In the genomic region with DNA sequence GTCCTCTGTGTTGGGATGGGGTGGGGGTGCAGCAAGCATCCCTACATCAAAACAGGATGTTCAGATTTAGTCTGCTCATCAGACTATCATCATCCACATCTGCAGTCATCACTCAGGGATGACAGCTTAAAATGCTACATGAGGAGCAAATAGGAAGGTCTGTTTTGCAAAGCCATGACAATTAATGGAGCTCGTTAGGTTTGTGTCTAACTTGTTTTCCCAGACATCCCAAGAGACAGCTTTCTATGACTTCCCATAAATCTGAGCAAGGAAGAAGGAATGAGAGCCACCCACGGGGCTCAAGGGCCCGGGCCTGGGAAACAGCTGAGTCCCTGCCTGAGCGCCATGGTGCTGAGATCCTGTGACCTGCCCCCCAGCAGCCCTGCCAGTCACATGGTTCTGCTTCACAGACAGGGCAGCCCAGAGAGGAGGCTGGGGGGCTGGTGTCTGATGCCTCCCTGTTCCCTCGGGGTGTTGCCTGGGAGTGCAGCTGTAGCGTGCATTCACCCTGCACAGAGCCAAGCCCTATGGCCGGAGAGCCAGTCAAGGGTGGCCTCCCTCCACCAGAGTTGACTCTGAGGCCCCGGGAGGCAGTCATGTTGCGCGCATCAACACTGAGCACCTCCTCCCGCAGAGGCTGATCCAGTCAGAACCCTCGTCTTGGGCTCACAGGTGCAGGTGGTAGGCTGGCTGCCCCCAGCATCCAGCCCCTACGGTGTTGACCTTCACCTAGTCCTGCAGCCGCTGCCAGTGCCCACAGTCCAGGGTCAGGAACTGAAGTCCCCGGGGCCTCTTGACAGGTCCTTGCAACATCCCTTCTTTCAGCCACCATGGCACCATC, we compare ENCODE assay signal across 2 cellular contexts.
TF ChIP-seq lines count a peak whose summit lies in the region.

No MANE protein-coding gene starts in this region.

TF ChIP-seq in WTC11, 78 proteins besides CTCF, POLR2A, EP300 and RAD21 (continues in another document):
- TF ChIP-seq ETV6 (CRISPR knock-in tag; IDR thresholded peaks at IDR 0.05), result no peak
- TF ChIP-seq ZNF281 (CRISPR knock-in tag; IDR thresholded peaks at IDR 0.05), result no peak
- TF ChIP-seq, protein P1, sequence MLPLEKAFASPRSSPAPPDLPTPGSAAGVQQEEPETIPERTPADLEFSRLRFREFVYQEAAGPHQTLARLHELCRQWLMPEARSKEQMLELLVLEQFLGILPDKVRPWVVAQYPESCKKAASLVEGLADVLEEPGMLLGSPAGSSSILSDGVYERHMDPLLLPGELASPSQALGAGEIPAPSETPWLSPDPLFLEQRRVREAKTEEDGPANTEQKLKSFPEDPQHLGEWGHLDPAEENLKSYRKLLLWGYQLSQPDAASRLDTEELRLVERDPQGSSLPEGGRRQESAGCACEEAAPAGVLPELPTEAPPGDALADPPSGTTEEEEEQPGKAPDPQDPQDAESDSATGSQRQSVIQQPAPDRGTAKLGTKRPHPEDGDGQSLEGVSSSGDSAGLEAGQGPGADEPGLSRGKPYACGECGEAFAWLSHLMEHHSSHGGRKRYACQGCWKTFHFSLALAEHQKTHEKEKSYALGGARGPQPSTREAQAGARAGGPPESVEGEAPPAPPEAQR (CRISPR knock-in tag; IDR thresholded peaks at IDR 0.05), result no peak
- no peak for TF ChIP-seq OVOL2 (CRISPR knock-in tag; IDR thresholded peaks at IDR 0.05; ENCODE audit: borderline replicate concordance)
- no peak for TF ChIP-seq ESRRA (CRISPR knock-in tag; IDR thresholded peaks at IDR 0.05; ENCODE audit: borderline replicate concordance)
- TF ChIP-seq NR1H2 (CRISPR knock-in tag; IDR thresholded peaks at IDR 0.05), result no peak
- TF ChIP-seq, protein P2, sequence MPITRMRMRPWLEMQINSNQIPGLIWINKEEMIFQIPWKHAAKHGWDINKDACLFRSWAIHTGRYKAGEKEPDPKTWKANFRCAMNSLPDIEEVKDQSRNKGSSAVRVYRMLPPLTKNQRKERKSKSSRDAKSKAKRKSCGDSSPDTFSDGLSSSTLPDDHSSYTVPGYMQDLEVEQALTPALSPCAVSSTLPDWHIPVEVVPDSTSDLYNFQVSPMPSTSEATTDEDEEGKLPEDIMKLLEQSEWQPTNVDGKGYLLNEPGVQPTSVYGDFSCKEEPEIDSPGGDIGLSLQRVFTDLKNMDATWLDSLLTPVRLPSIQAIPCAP (CRISPR knock-in tag; IDR thresholded peaks at IDR 0.05), result no peak
- no peak for TF ChIP-seq SMAD4 (CRISPR knock-in tag; IDR thresholded peaks at IDR 0.05)
- TF ChIP-seq CREB1 (CRISPR knock-in tag; IDR thresholded peaks at IDR 0.05), result no peak
- TF ChIP-seq, protein P3, sequence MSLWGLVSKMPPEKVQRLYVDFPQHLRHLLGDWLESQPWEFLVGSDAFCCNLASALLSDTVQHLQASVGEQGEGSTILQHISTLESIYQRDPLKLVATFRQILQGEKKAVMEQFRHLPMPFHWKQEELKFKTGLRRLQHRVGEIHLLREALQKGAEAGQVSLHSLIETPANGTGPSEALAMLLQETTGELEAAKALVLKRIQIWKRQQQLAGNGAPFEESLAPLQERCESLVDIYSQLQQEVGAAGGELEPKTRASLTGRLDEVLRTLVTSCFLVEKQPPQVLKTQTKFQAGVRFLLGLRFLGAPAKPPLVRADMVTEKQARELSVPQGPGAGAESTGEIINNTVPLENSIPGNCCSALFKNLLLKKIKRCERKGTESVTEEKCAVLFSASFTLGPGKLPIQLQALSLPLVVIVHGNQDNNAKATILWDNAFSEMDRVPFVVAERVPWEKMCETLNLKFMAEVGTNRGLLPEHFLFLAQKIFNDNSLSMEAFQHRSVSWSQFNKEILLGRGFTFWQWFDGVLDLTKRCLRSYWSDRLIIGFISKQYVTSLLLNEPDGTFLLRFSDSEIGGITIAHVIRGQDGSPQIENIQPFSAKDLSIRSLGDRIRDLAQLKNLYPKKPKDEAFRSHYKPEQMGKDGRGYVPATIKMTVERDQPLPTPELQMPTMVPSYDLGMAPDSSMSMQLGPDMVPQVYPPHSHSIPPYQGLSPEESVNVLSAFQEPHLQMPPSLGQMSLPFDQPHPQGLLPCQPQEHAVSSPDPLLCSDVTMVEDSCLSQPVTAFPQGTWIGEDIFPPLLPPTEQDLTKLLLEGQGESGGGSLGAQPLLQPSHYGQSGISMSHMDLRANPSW (CRISPR knock-in tag; conservative IDR thresholded peaks at IDR 0.05; ENCODE audit: low read depth), result no peak
- TF ChIP-seq ZNF263 (CRISPR knock-in tag; IDR thresholded peaks at IDR 0.05; ENCODE audit: low read depth), result no peak
- TF ChIP-seq EMX1 (CRISPR knock-in tag; IDR thresholded peaks at IDR 0.05), result no peak
- TF ChIP-seq ZNF425 (CRISPR knock-in tag; conservative IDR thresholded peaks at IDR 0.05), result no peak

TF ChIP-seq in HepG2, 621 proteins besides CTCF, POLR2A, EP300 and RAD21 (continues in another document):
- TF ChIP-seq AGO2 (optimal IDR thresholded peaks at IDR 0.05; ENCODE audit: low read depth, low read length) (peak; percentile 65), GFI1 (CRISPR knock-in tag; IDR thresholded peaks at IDR 0.05; ENCODE audit: borderline replicate concordance) (no peak), HMGA1 (CRISPR knock-in tag; conservative IDR thresholded peaks at IDR 0.05) (no peak), HCFC1 (IDR thresholded peaks at IDR 0.05; ENCODE audit: low read depth, low read length) (no peak), AHR (CRISPR knock-in tag; IDR thresholded peaks at IDR 0.05) (no peak), KLF16 (CRISPR knock-in tag; IDR thresholded peaks at IDR 0.05) (no peak), ATF7 (IDR thresholded peaks at IDR 0.05) (no peak), ATF7 (CRISPR knock-in tag; IDR thresholded peaks at IDR 0.05) (no peak), ZNF597 (CRISPR knock-in tag; IDR thresholded peaks at IDR 0.05) (no peak), ZBTB14 (CRISPR knock-in tag; IDR thresholded peaks at IDR 0.05) (no peak), ZNF761 (CRISPR knock-in tag; conservative IDR thresholded peaks at IDR 0.05) (no peak), RFX5 (IDR thresholded peaks at IDR 0.05; ENCODE audit: low read depth, low read length) (no peak), SP1 (IDR thresholded peaks at IDR 0.05) (no peak), SP1 (CRISPR knock-in tag; IDR thresholded peaks at IDR 0.05) (no peak)
- TF ChIP-seq, protein P4, sequence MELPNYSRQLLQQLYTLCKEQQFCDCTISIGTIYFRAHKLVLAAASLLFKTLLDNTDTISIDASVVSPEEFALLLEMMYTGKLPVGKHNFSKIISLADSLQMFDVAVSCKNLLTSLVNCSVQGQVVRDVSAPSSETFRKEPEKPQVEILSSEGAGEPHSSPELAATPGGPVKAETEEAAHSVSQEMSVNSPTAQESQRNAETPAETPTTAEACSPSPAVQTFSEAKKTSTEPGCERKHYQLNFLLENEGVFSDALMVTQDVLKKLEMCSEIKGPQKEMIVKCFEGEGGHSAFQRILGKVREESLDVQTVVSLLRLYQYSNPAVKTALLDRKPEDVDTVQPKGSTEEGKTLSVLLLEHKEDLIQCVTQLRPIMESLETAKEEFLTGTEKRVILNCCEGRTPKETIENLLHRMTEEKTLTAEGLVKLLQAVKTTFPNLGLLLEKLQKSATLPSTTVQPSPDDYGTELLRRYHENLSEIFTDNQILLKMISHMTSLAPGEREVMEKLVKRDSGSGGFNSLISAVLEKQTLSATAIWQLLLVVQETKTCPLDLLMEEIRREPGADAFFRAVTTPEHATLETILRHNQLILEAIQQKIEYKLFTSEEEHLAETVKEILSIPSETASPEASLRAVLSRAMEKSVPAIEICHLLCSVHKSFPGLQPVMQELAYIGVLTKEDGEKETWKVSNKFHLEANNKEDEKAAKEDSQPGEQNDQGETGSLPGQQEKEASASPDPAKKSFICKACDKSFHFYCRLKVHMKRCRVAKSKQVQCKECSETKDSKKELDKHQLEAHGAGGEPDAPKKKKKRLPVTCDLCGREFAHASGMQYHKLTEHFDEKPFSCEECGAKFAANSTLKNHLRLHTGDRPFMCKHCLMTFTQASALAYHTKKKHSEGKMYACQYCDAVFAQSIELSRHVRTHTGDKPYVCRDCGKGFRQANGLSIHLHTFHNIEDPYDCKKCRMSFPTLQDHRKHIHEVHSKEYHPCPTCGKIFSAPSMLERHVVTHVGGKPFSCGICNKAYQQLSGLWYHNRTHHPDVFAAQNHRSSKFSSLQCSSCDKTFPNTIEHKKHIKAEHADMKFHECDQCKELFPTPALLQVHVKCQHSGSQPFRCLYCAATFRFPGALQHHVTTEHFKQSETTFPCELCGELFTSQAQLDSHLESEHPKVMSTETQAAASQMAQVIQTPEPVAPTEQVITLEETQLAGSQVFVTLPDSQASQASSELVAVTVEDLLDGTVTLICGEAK (IDR thresholded peaks at IDR 0.05), result no peak
- TF ChIP-seq, protein P4 (CRISPR knock-in tag; IDR thresholded peaks at IDR 0.05), result no peak
- TF ChIP-seq, protein P5, sequence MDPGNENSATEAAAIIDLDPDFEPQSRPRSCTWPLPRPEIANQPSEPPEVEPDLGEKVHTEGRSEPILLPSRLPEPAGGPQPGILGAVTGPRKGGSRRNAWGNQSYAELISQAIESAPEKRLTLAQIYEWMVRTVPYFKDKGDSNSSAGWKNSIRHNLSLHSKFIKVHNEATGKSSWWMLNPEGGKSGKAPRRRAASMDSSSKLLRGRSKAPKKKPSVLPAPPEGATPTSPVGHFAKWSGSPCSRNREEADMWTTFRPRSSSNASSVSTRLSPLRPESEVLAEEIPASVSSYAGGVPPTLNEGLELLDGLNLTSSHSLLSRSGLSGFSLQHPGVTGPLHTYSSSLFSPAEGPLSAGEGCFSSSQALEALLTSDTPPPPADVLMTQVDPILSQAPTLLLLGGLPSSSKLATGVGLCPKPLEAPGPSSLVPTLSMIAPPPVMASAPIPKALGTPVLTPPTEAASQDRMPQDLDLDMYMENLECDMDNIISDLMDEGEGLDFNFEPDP (CRISPR knock-in tag; conservative IDR thresholded peaks at IDR 0.05), result 0 out of 2 replicates have a peak, but pooled peaks have one; percentile 19
- TF ChIP-seq, protein P6, sequence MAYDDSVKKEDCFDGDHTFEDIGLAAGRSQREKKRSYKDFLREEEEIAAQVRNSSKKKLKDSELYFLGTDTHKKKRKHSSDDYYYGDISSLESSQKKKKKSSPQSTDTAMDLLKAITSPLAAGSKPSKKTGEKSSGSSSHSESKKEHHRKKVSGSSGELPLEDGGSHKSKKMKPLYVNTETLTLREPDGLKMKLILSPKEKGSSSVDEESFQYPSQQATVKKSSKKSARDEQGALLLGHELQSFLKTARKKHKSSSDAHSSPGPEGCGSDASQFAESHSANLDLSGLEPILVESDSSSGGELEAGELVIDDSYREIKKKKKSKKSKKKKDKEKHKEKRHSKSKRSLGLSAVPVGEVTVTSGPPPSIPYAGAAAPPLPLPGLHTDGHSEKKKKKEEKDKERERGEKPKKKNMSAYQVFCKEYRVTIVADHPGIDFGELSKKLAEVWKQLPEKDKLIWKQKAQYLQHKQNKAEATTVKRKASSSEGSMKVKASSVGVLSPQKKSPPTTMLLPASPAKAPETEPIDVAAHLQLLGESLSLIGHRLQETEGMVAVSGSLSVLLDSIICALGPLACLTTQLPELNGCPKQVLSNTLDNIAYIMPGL (CRISPR knock-in tag; IDR thresholded peaks at IDR 0.05; ENCODE audit: borderline replicate concordance in 1 of 2, low read depth in 1 of 2), result no peak
- TF ChIP-seq, protein P7, sequence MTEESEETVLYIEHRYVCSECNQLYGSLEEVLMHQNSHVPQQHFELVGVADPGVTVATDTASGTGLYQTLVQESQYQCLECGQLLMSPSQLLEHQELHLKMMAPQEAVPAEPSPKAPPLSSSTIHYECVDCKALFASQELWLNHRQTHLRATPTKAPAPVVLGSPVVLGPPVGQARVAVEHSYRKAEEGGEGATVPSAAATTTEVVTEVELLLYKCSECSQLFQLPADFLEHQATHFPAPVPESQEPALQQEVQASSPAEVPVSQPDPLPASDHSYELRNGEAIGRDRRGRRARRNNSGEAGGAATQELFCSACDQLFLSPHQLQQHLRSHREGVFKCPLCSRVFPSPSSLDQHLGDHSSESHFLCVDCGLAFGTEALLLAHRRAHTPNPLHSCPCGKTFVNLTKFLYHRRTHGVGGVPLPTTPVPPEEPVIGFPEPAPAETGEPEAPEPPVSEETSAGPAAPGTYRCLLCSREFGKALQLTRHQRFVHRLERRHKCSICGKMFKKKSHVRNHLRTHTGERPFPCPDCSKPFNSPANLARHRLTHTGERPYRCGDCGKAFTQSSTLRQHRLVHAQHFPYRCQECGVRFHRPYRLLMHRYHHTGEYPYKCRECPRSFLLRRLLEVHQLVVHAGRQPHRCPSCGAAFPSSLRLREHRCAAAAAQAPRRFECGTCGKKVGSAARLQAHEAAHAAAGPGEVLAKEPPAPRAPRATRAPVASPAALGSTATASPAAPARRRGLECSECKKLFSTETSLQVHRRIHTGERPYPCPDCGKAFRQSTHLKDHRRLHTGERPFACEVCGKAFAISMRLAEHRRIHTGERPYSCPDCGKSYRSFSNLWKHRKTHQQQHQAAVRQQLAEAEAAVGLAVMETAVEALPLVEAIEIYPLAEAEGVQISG (CRISPR knock-in tag; IDR thresholded peaks at IDR 0.05), result no peak
